In genomic region chr16:2814757-2815298, GRCh38 we compare ENCODE assay signal across 19 cellular contexts. TPM values are rescaled to one million over a fixed set of nuclear protein-coding genes. Genes with fewer than 3 reads are reported as not detected.
"Had no signal": no experiment of that assay in that cellular context is flagged by ENCODE, and none has a peak within 500 bp of the region (broad histone marks: within the 10 kb centered on the region; RNA-seq: fewer than 3 reads in every experiment).

No MANE protein-coding gene starts in this region.

- H3K4me1 ChIP-seq: parathyroid adenoma had no signal

- H3K36me3 ChIP-seq: esophagus squamous epithelium, heart right ventricle, neutrophil had no signal

- H3K27ac Mint-ChIP-seq: activated naive CD4-positive, alpha-beta T cell treated with anti-CD3 and anti-CD28 coated beads, Interleukin-2, amount 50 U/mL, for 24 hours; immature natural killer cell; naive thymus-derived CD8-positive, alpha-beta T cell; stimulated activated memory B cell treated with anti-CD40 and anti-IgM and Interleukin-4, amounts not matched to agents 10 μg/mL and 1 μg/mL and 100 μg/mL, for 72 hours had no signal

- H3K9me3 Mint-ChIP-seq: activated naive CD4-positive, alpha-beta T cell treated with anti-CD3 and anti-CD28 coated beads, Interleukin-2, amount 50 U/mL, for 24 hours; immature natural killer cell; stimulated activated memory B cell treated with anti-CD40 and anti-IgM and Interleukin-4, amounts not matched to agents 10 μg/mL and 1 μg/mL and 100 μg/mL, for 72 hours had no signal

- H3K4me3 Mint-ChIP-seq: activated naive CD4-positive, alpha-beta T cell treated with anti-CD3 and anti-CD28 coated beads, Interleukin-2, amount 50 U/mL, for 24 hours; immature natural killer cell; naive thymus-derived CD8-positive, alpha-beta T cell; stimulated activated memory B cell treated with anti-CD40 and anti-IgM and Interleukin-4, amounts not matched to agents 10 μg/mL and 1 μg/mL and 100 μg/mL, for 72 hours had no signal

- H3K4me3 ChIP-seq: esophagus squamous epithelium, heart right ventricle had no signal

- ATAC-seq: heart right ventricle; left ventricle myocardium superior; naive thymus-derived CD8-positive, alpha-beta T cell; sciatic nerve; stimulated activated memory B cell treated with anti-CD40 and anti-IgM and Interleukin-4, amounts not matched to agents 10 μg/mL and 1 μg/mL and 100 μg/mL, for 72 hours had no signal

- H3K27me3 Mint-ChIP-seq: activated naive CD4-positive, alpha-beta T cell treated with anti-CD3 and anti-CD28 coated beads, Interleukin-2, amount 50 U/mL, for 24 hours had no signal

- DNase-seq: activated CD4-positive, alpha-beta T cell treated with anti-CD3 and anti-CD28 coated beads, Interleukin-2, amount 50 U/mL, for 1 hour; activated gamma-delta T cell; dermis blood vessel endothelial cell; effector memory CD4-positive, alpha-beta T cell; esophagus squamous epithelium; heart right ventricle; immature natural killer cell; left ventricle myocardium superior; mesenchymal stem cell; naive thymus-derived CD8-positive, alpha-beta T cell; stimulated activated CD4-positive, alpha-beta T cell treated with anti-CD3 and anti-CD28 coated beads, Interleukin-4, amount 100 ng/mL, for 4 hours; T1000 had no signal

- H3K79me2 ChIP-seq: parathyroid adenoma had no signal

- H3K9ac ChIP-seq: parathyroid adenoma had no signal

- H3K27ac ChIP-seq: esophagus squamous epithelium, heart right ventricle, neutrophil, parathyroid adenoma had no signal

- H3K9me3 ChIP-seq: esophagus squamous epithelium, heart right ventricle, neutrophil had no signal

- H3K36me3 Mint-ChIP-seq: activated naive CD4-positive, alpha-beta T cell treated with anti-CD3 and anti-CD28 coated beads, Interleukin-2, amount 50 U/mL, for 24 hours; immature natural killer cell; naive thymus-derived CD8-positive, alpha-beta T cell; stimulated activated memory B cell treated with anti-CD40 and anti-IgM and Interleukin-4, amounts not matched to agents 10 μg/mL and 1 μg/mL and 100 μg/mL, for 72 hours had no signal

- H3K4me1 Mint-ChIP-seq: activated naive CD4-positive, alpha-beta T cell treated with anti-CD3 and anti-CD28 coated beads, Interleukin-2, amount 50 U/mL, for 24 hours; stimulated activated memory B cell treated with anti-CD40 and anti-IgM and Interleukin-4, amounts not matched to agents 10 μg/mL and 1 μg/mL and 100 μg/mL, for 72 hours had no signal

- H2AFZ ChIP-seq: parathyroid adenoma had no signal

RNA-seq across cellular contexts. Expression of gene PRSS21, which starts 2.2 kb away (rescaled TPM):
- total RNA-seq: cerebellum, left ventricle myocardium superior had no signal

RNA-seq across cellular contexts. Expression of gene ZG16B, which starts 15.3 kb away (rescaled TPM):
- total RNA-seq: cerebellum; naive thymus-derived CD8-positive, alpha-beta T cell; sciatic nerve had no signal

RNA-seq across cellular contexts. Expression of gene PRSS41, which starts 16.6 kb away (rescaled TPM):
- total RNA-seq: cerebellum; dermis blood vessel endothelial cell; esophagus squamous epithelium; heart right ventricle; left ventricle myocardium superior; naive thymus-derived CD8-positive, alpha-beta T cell; sciatic nerve; T-helper 1 cell treated with Interleukin-12 subunit alpha and Interleukin-12 subunit beta and Interleukin-4 antibody, amounts not matched to agents 30 ng/mL and 1 ng/mL, for 36 hours had no signal

RNA-seq across cellular contexts. Expression of gene PRSS33, which starts 27.5 kb away (rescaled TPM):
- total RNA-seq: cerebellum; dermis blood vessel endothelial cell; esophagus squamous epithelium; left ventricle myocardium superior; naive thymus-derived CD8-positive, alpha-beta T cell; sciatic nerve; T-helper 1 cell treated with Interleukin-12 subunit alpha and Interleukin-12 subunit beta and Interleukin-4 antibody, amounts not matched to agents 30 ng/mL and 1 ng/mL, for 36 hours had no signal
